Comparison of ENCODE assay signal across 1 cellular context in the genomic region with DNA sequence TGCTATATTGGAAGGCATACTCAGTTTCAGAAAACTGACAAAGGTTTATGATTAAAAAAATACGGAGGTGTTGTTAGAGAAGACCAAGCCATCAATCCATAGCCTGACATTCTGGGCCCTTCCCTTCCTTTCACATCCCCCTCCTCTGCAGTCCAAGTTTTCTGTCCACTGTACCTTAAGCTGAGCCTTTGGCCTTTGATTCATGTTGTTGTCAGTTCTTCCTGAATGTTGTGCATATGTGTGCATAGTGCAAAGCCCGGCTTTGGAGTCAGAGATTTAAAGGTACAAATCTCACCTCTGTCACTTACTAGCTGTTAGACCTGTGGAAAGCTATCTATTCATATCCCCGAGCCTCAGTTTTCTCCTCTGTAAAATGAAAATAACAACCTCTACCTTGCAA.
TF ChIP-seq lines count a peak whose summit lies in the region.

No MANE protein-coding gene starts in this region.

TF ChIP-seq in SK-N-SH, 30 proteins besides CTCF, POLR2A, EP300 and RAD21 (continued from another document):
- TF ChIP-seq ZBTB33 (IDR thresholded peaks at IDR 0.05; ENCODE audit: borderline replicate concordance, low read depth) (no peak), USF2 (IDR thresholded peaks at IDR 0.05; ENCODE audit: borderline replicate concordance, low read depth, low read length) (no peak), RFX5 (IDR thresholded peaks at IDR 0.05; ENCODE audit: low read length) (no peak), CHD2 (IDR thresholded peaks at IDR 0.05; ENCODE audit: low read length, partially characterized antibody) (no peak), RXRA (IDR thresholded peaks at IDR 0.05; ENCODE audit: borderline replicate concordance, low read depth) (no peak), MXI1 (IDR thresholded peaks at IDR 0.05; ENCODE audit: low read depth, low read length) (no peak), RCOR1 (IDR thresholded peaks at IDR 0.05; ENCODE audit: low read length) (no peak), POLR2AphosphoS5 (IDR thresholded peaks at IDR 0.05; ENCODE audit: low read depth, low read length) (no peak), ELF1 (IDR thresholded peaks at IDR 0.05) (no peak), TAF1 (IDR thresholded peaks at IDR 0.05; ENCODE audit: borderline replicate concordance, low read depth, low read length) (no peak), TCF12 (IDR thresholded peaks at IDR 0.05) (no peak), FOSL2 (IDR thresholded peaks at IDR 0.05; ENCODE audit: borderline replicate concordance, low read depth) (no peak), GABPA (IDR thresholded peaks at IDR 0.05; ENCODE audit: low read depth) (no peak), JUND (IDR thresholded peaks at IDR 0.05) (no peak), FOXJ3 (CRISPR knock-in tag; IDR thresholded peaks at IDR 0.05) (no peak)
- TF ChIP-seq, protein P1, sequence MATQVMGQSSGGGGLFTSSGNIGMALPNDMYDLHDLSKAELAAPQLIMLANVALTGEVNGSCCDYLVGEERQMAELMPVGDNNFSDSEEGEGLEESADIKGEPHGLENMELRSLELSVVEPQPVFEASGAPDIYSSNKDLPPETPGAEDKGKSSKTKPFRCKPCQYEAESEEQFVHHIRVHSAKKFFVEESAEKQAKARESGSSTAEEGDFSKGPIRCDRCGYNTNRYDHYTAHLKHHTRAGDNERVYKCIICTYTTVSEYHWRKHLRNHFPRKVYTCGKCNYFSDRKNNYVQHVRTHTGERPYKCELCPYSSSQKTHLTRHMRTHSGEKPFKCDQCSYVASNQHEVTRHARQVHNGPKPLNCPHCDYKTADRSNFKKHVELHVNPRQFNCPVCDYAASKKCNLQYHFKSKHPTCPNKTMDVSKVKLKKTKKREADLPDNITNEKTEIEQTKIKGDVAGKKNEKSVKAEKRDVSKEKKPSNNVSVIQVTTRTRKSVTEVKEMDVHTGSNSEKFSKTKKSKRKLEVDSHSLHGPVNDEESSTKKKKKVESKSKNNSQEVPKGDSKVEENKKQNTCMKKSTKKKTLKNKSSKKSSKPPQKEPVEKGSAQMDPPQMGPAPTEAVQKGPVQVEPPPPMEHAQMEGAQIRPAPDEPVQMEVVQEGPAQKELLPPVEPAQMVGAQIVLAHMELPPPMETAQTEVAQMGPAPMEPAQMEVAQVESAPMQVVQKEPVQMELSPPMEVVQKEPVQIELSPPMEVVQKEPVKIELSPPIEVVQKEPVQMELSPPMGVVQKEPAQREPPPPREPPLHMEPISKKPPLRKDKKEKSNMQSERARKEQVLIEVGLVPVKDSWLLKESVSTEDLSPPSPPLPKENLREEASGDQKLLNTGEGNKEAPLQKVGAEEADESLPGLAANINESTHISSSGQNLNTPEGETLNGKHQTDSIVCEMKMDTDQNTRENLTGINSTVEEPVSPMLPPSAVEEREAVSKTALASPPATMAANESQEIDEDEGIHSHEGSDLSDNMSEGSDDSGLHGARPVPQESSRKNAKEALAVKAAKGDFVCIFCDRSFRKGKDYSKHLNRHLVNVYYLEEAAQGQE (IDR thresholded peaks at IDR 0.05; ENCODE audit: low read depth, low read length): no peak
- TF ChIP-seq, protein P2, sequence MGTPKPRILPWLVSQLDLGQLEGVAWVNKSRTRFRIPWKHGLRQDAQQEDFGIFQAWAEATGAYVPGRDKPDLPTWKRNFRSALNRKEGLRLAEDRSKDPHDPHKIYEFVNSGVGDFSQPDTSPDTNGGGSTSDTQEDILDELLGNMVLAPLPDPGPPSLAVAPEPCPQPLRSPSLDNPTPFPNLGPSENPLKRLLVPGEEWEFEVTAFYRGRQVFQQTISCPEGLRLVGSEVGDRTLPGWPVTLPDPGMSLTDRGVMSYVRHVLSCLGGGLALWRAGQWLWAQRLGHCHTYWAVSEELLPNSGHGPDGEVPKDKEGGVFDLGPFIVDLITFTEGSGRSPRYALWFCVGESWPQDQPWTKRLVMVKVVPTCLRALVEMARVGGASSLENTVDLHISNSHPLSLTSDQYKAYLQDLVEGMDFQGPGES (IDR thresholded peaks at IDR 0.05; ENCODE audit: low read depth, low read length): no peak
